Comparison of ENCODE assay signal across 25 cellular contexts in genomic region chr16:2331932-2332267, GRCh38.
"Had no signal": no experiment of that assay in that cellular context is flagged by ENCODE, and none has a peak within 500 bp of the region (broad histone marks: within the 10 kb centered on the region; RNA-seq: fewer than 3 reads in every experiment).

No MANE protein-coding gene starts in this region.

- H3K27me3 ChIP-seq: heart left ventricle, pancreas, sigmoid colon, transverse colon, vagina had no signal

- H3K4me1 Mint-ChIP-seq: stimulated activated memory B cell treated with anti-CD40 and anti-IgM and Interleukin-4, amounts not matched to agents 10 μg/mL and 1 μg/mL and 100 μg/mL, for 72 hours had no signal

- H3K9me3 ChIP-seq: heart left ventricle, left ventricle myocardium inferior, mucosa of descending colon, pancreas, prostate gland, sigmoid colon, spleen, transverse colon, vagina had no signal

- H3K36me3 Mint-ChIP-seq: natural killer cell treated with Interleukin-12 subunit alpha and Interleukin-12 subunit beta and Interleukin-15 and Interleukin-18, amount 100 ng/mL, for 72 hours had no signal

- H3K4me3 Mint-ChIP-seq: immature natural killer cell; naive thymus-derived CD4-positive, alpha-beta T cell; natural killer cell treated with Interleukin-12 subunit alpha and Interleukin-12 subunit beta and Interleukin-15 and Interleukin-18, amount 100 ng/mL, for 72 hours; stimulated activated memory B cell treated with anti-CD40 and anti-IgM and Interleukin-4, amounts not matched to agents 10 μg/mL and 1 μg/mL and 100 μg/mL, for 72 hours; stimulated activated naive CD8-positive, alpha-beta T cell treated with anti-CD3 and anti-CD28 coated beads, Interleukin-15, amount 100 ng/mL, for 72 hours had no signal

- H3K27ac Mint-ChIP-seq: immature natural killer cell; naive thymus-derived CD4-positive, alpha-beta T cell; natural killer cell treated with Interleukin-12 subunit alpha and Interleukin-12 subunit beta and Interleukin-15 and Interleukin-18, amount 100 ng/mL, for 72 hours; stimulated activated memory B cell treated with anti-CD40 and anti-IgM and Interleukin-4, amounts not matched to agents 10 μg/mL and 1 μg/mL and 100 μg/mL, for 72 hours; stimulated activated naive CD8-positive, alpha-beta T cell treated with anti-CD3 and anti-CD28 coated beads, Interleukin-15, amount 100 ng/mL, for 72 hours had no signal

- H3K36me3 ChIP-seq: pancreas, prostate gland, transverse colon, vagina had no signal

- H3K9me3 Mint-ChIP-seq: immature natural killer cell; naive thymus-derived CD4-positive, alpha-beta T cell; natural killer cell treated with Interleukin-12 subunit alpha and Interleukin-12 subunit beta and Interleukin-15 and Interleukin-18, amount 100 ng/mL, for 72 hours; stimulated activated memory B cell treated with anti-CD40 and anti-IgM and Interleukin-4, amounts not matched to agents 10 μg/mL and 1 μg/mL and 100 μg/mL, for 72 hours; stimulated activated naive CD8-positive, alpha-beta T cell treated with anti-CD3 and anti-CD28 coated beads, Interleukin-15, amount 100 ng/mL, for 72 hours had no signal

- H3K4me1 ChIP-seq: heart left ventricle, left ventricle myocardium inferior, pancreas, prostate gland, sigmoid colon, spleen, transverse colon, vagina had no signal

- ATAC-seq: heart left ventricle; left colon; mucosa of descending colon; naive thymus-derived CD4-positive, alpha-beta T cell; natural killer cell treated with Interleukin-12 subunit alpha and Interleukin-12 subunit beta and Interleukin-15 and Interleukin-18, amount 100 ng/mL, for 72 hours; pancreas; right cardiac atrium; stimulated activated memory B cell treated with anti-CD40 and anti-IgM and Interleukin-4, amounts not matched to agents 10 μg/mL and 1 μg/mL and 100 μg/mL, for 72 hours; stimulated activated naive CD8-positive, alpha-beta T cell treated with anti-CD3 and anti-CD28 coated beads, Interleukin-15, amount 100 ng/mL, for 72 hours had no signal

- H3K4me3 ChIP-seq: heart left ventricle, left ventricle myocardium inferior, mucosa of descending colon, pancreas, prostate gland, sigmoid colon, spleen, transverse colon, vagina had no signal

- H3K27me3 Mint-ChIP-seq: natural killer cell treated with Interleukin-12 subunit alpha and Interleukin-12 subunit beta and Interleukin-15 and Interleukin-18, amount 100 ng/mL, for 72 hours had no signal

- DNase-seq: heart left ventricle; hypothalamus; immature natural killer cell; kidney; left colon; left ventricle myocardium inferior; mesendoderm; midbrain; mucosa of descending colon; naive thymus-derived CD4-positive, alpha-beta T cell; pancreas; retina; right cardiac atrium; sigmoid colon; small intestine; spleen; stimulated activated CD4-positive, alpha-beta T cell treated with anti-CD3 and anti-CD28 coated beads, Interleukin-4, amount 100 ng/mL, for 24 hours; stimulated activated naive CD4-positive, alpha-beta T cell treated with Interleukin-2 at 50 U/mL for 16 hours; stimulated activated naive CD8-positive, alpha-beta T cell treated with anti-CD3 and anti-CD28 coated beads, Interleukin-15, amount 100 ng/mL, for 72 hours; substantia nigra; transverse colon had no signal

- H3K27ac ChIP-seq: heart left ventricle, left ventricle myocardium inferior, pancreas, prostate gland, sigmoid colon, spleen, transverse colon, vagina had no signal
